Comparison of ENCODE assay signal across 8 cellular contexts in the genomic region with DNA sequence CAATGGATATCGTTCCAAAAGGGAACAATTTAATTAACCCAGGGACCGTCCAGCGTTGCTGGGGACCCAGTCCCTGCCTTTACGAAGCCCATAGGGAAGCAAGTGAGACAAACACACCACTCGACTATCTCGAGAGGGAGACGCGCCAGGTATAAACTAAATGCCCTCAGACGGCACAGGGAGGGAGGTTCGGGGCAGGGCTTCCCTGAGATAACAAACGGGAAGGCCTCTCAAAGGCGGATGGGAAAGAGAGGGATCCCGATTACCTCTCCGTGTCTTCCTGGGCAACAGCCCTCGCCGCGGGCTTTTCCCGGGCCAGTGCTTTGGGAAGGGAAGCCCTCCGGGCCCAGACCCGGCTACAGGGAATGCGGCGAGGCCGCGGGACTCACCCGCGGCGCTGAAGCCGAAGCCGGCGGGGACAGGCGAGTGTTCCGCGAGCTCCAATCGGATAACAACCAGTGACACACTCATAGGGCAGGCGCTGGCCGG. TPM values are rescaled to one million over a fixed set of nuclear protein-coding genes. Genes with fewer than 3 reads are reported as not detected.
DNase-seq lines count a peak whose midpoint lies in the region; ATAC-seq and TF ChIP-seq lines count a peak whose summit lies in the region.

No MANE protein-coding gene starts in this region.

- H3K36me3 Mint-ChIP-seq in progenitor cell of endocrine pancreas (ENCODE audit: insufficient read depth): peaks cover 9% of the 10 kb centered on the region

- TF ChIP-seq CTCF in SU-DHL-6 (IDR thresholded peaks at IDR 0.05; ENCODE audit: insufficient read depth, low read length, poor library complexity, severe bottlenecking) (no peak), progenitor cell of endocrine pancreas (IDR thresholded peaks at IDR 0.05; ENCODE audit: unreplicated experiment) (no peak)

- peak overlapping the region; percentile 97 for H3K4me3 Mint-ChIP-seq in progenitor cell of endocrine pancreas (ENCODE audit: low read depth)

- H3K27me3 Mint-ChIP-seq in progenitor cell of endocrine pancreas: no peaks in the 10 kb centered on the region

- H3K27me3 ChIP-seq in SU-DHL-6 (ENCODE audit: low read length): no peaks in the 10 kb centered on the region

- peak overlapping the region; percentile 92 for H3K9ac ChIP-seq in SU-DHL-6 (ENCODE audit: low read length)

- ATAC-seq in HG02981 (IDR thresholded peaks at IDR 0.05; ENCODE audit: unreplicated experiment): peak; percentile 22

- H3K4me3 ChIP-seq in SU-DHL-6 (ENCODE audit: insufficient read depth, low read length, poor library complexity, severe bottlenecking): peak overlapping the region; percentile 92

- peaks cover 34% of the 10 kb centered on the region for H3K79me2 ChIP-seq in SU-DHL-6 (ENCODE audit: insufficient read depth, low read length)

- H3K9me3 ChIP-seq in SU-DHL-6 (ENCODE audit: insufficient read depth, low read length): no peaks in the 10 kb centered on the region

- peak overlapping the region; percentile 40 for H3K27ac ChIP-seq in SU-DHL-6 (ENCODE audit: low read depth, low read length)

- H4K20me1 ChIP-seq in SU-DHL-6 (ENCODE audit: low read depth, low read length): no peaks in the 10 kb centered on the region

- H3K27ac Mint-ChIP-seq in progenitor cell of endocrine pancreas: peak overlapping the region; percentile 99

- no peaks in the 10 kb centered on the region for H3K9me3 Mint-ChIP-seq in progenitor cell of endocrine pancreas (ENCODE audit: low read depth)

- peak overlapping the region; percentile 66 for H2AFZ ChIP-seq in SU-DHL-6 (ENCODE audit: low read depth, low read length, severe bottlenecking)

- no peaks in the 10 kb centered on the region for H3K9me2 ChIP-seq in SU-DHL-6 (replicated peaks; ENCODE audit: insufficient read depth, low read length)

- peak; percentile 7 to 46 for DNase-seq in NCI-H526 (lab: John Stamatoyannopoulos, UW)
- no peak for DNase-seq in NCI-H526 treated with DMSO at 0.1 percent for 48 hours (lab: John Stamatoyannopoulos, UW)
- DNase-seq in fibroblast of peridontal ligament (ENCODE audit: extremely low read depth): peak; percentile 8
- no peak for DNase-seq in progenitor cell of endocrine pancreas (ENCODE audit: low spot score, unreplicated experiment)
- DNase-seq in ureter (ENCODE audit: low spot score): no peak
- no peak for DNase-seq in SKM-1 treated with dmso at 0.1 percent for 144 hours (lab: John Stamatoyannopoulos, UW; ENCODE audit: unreplicated experiment)

- H3K36me3 ChIP-seq in SU-DHL-6 (ENCODE audit: low read length): 0 out of 2 replicates have a peak, but pooled peaks cover 7% of the 10 kb centered on the region

- peak overlapping the region; percentile 91 for H3K4me2 ChIP-seq in SU-DHL-6 (ENCODE audit: low read depth, low read length, poor library complexity, severe bottlenecking)

- peaks cover 23% of the 10 kb centered on the region for H3K4me1 Mint-ChIP-seq in progenitor cell of endocrine pancreas (ENCODE audit: low read depth)

- H3F3A ChIP-seq in SU-DHL-6 (ENCODE audit: insufficient read depth): peaks cover 10% of the 10 kb centered on the region; the same call in 1 of the 2 replicates

RNA-seq across cellular contexts. Expression of gene BRAP, which starts 0.4 kb away (rescaled TPM):
- 23.1 and 23.6 TPM in 2 replicates for total RNA-seq in progenitor cell of endocrine pancreas
- 20.7 TPM for total RNA-seq in ureter

RNA-seq across cellular contexts. Expression of gene ACAD10, which starts 0.5 kb away (rescaled TPM):
- 59.4 and 62.3 TPM in 2 replicates for total RNA-seq in progenitor cell of endocrine pancreas
- 43.6 TPM for total RNA-seq in ureter

Comparison
In these comparisons a context has a peak if more than half of its experiments do, and no peak if none do; other contexts are left out.
1. DNase-seq: peak in NCI-H526 (2 of 2) and fibroblast of peridontal ligament (single experiment); none in NCI-H526 treated with DMSO at 0.1 percent for 48 hours (single experiment), progenitor cell of endocrine pancreas (single experiment), ureter (single experiment) and SKM-1 treated with dmso at 0.1 percent for 144 hours (single experiment).